ENCODE assay signal across 24 cellular contexts in genomic region chr1:115459161-115459560, GRCh38.
"Had no signal": no experiment of that assay in that cellular context is flagged by ENCODE, and none has a peak within 500 bp of the region (broad histone marks: within the 10 kb centered on the region; RNA-seq: fewer than 3 reads in every experiment).

No MANE protein-coding gene starts in this region.

- H3K27me3 ChIP-seq: gastrocnemius medialis, neutrophil, pancreas, right atrium auricular region, tibial nerve, upper lobe of right lung, uterus had no signal

- H3K27ac ChIP-seq: dorsolateral prefrontal cortex, gastrocnemius medialis, lower lobe of right lung, neutrophil, pancreas, prostate gland, right atrium auricular region, thoracic aorta, tibial nerve, upper lobe of right lung, uterus had no signal

- H3K4me2 ChIP-seq: smooth muscle cell had no signal

- ATAC-seq: gastrocnemius medialis; left ventricle myocardium superior; lower lobe of right lung; natural killer cell treated with Interleukin-12 subunit alpha and Interleukin-12 subunit beta and Interleukin-15 and Interleukin-18, amount 100 ng/mL, for 72 hours; pancreas; sciatic nerve; upper lobe of right lung had no signal

- FAIRE-seq: colon, keratinocyte, pancreas had no signal

- H3K4me1 ChIP-seq: lower lobe of right lung, pancreas, prostate gland, upper lobe of right lung, uterus had no signal

- DNase-seq: dorsolateral prefrontal cortex; effector CD4-positive, alpha-beta T cell; gastrocnemius medialis; head of caudate nucleus; left ventricle myocardium superior; lower lobe of right lung; pancreas; stimulated activated CD4-positive, alpha-beta T cell treated with anti-CD3 and anti-CD28 coated beads, Interleukin-12 subunit alpha, Interleukin-12 subunit beta, amount 100 ng/mL, for 4 hours; stimulated activated CD4-positive, alpha-beta T cell treated with anti-CD3 and anti-CD28 coated beads, Interleukin-1b, Interleukin-23, amount 100 ng/mL, for 48 hours; stimulated activated CD4-positive, alpha-beta T cell treated with anti-CD3 and anti-CD28 coated beads, Interleukin-4, amount 100 ng/mL, for 1 hour; stimulated activated CD8-positive, alpha-beta memory T cell treated with anti-CD3 and anti-CD28 coated beads, Interleukin-4, amount 100 ng/mL, for 48 hours; stimulated activated naive CD4-positive, alpha-beta T cell treated with Interleukin-2 at 50 U/mL for 16 hours; upper lobe of right lung; uterus had no signal

- H3K4me3 ChIP-seq: dorsolateral prefrontal cortex, gastrocnemius medialis, lower lobe of right lung, pancreas, prostate gland, right atrium auricular region, smooth muscle cell, thoracic aorta, tibial nerve, upper lobe of right lung, uterus had no signal

- H3K9me3 ChIP-seq: gastrocnemius medialis, lower lobe of right lung, neutrophil, pancreas, prostate gland, right atrium auricular region, thoracic aorta, tibial nerve, upper lobe of right lung, uterus had no signal

- H3K36me3 ChIP-seq: gastrocnemius medialis, lower lobe of right lung, neutrophil, pancreas, prostate gland, right atrium auricular region, thoracic aorta, tibial nerve, upper lobe of right lung, uterus had no signal
